Comparison of ENCODE assay signal across 2 cellular contexts in the genomic region with DNA sequence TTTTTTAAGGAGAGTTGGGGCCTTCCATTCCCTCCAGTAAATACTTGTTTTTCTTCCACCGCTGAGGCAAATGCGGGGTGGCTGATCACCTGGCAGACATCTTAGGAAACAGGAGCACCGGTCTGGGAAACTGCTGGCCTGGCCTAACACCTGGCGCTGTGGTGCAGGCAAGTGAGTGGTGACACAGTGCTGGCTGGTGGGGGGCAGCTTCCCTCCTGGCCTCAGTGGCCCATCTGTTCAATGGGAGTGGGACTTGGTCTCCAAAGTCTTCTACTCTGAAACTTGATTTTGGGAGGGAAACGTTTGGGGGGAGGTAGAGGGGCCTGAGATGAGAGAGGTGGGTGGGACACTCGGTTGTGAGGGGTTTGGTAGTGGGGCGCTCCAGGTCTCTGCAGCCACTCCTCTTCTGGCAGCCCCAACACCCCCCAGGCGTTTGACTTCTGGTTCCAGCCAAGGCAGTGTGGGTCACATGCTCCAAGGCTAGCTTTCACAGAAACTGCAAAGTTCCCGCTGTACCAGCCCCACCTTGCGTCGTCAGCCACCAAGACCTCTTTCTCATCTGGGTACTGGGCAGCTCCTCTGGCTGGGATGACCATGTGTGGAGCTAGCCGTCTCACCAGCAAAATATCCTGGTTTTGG.
TF ChIP-seq lines count a peak whose summit lies in the region.

No MANE protein-coding gene starts in this region.

TF ChIP-seq in K562, 482 proteins besides CTCF, POLR2A, EP300 and RAD21:
- peak; percentile 36; the same call in 1 of the 2 replicates for TF ChIP-seq POLR2G (IDR thresholded peaks at IDR 0.05; ENCODE audit: low read depth, low read length)
- TF ChIP-seq GATA2 (CRISPR knock-in tag; IDR thresholded peaks at IDR 0.05): no peak

TF ChIP-seq in HEK293T, 16 proteins besides CTCF, POLR2A, EP300 and RAD21:
- no peak for TF ChIP-seq ZNF384 (IDR thresholded peaks at IDR 0.05)
- no peak for TF ChIP-seq NFRKB (IDR thresholded peaks at IDR 0.05)
- TF ChIP-seq SP1 (IDR thresholded peaks at IDR 0.05): no peak
- TF ChIP-seq FOXA1 (IDR thresholded peaks at IDR 0.05): no peak
- TF ChIP-seq BHLHE40 (IDR thresholded peaks at IDR 0.05; ENCODE audit: borderline replicate concordance): no peak
- TF ChIP-seq L3MBTL2 (conservative IDR thresholded peaks at IDR 0.05): no peak
- no peak for TF ChIP-seq SUZ12 (IDR thresholded peaks at IDR 0.05)
- TF ChIP-seq TARDBP (IDR thresholded peaks at IDR 0.05): no peak
- no peak for TF ChIP-seq FOXK2 (IDR thresholded peaks at IDR 0.05)
- TF ChIP-seq ARNT (IDR thresholded peaks at IDR 0.05): no peak
- TF ChIP-seq LEF1 (IDR thresholded peaks at IDR 0.05; ENCODE audit: borderline replicate concordance): no peak
- TF ChIP-seq HDGF (IDR thresholded peaks at IDR 0.05; ENCODE audit: borderline replicate concordance): no peak
- no peak for TF ChIP-seq FOXM1 (IDR thresholded peaks at IDR 0.05; ENCODE audit: borderline replicate concordance)
- TF ChIP-seq, protein P1, sequence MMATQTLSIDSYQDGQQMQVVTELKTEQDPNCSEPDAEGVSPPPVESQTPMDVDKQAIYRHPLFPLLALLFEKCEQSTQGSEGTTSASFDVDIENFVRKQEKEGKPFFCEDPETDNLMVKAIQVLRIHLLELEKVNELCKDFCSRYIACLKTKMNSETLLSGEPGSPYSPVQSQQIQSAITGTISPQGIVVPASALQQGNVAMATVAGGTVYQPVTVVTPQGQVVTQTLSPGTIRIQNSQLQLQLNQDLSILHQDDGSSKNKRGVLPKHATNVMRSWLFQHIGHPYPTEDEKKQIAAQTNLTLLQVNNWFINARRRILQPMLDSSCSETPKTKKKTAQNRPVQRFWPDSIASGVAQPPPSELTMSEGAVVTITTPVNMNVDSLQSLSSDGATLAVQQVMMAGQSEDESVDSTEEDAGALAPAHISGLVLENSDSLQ (IDR thresholded peaks at IDR 0.05): no peak
- no peak for TF ChIP-seq CTBP1 (IDR thresholded peaks at IDR 0.05; ENCODE audit: borderline replicate concordance)
- TF ChIP-seq ELF4 (IDR thresholded peaks at IDR 0.05): no peak
